In the genomic region with DNA sequence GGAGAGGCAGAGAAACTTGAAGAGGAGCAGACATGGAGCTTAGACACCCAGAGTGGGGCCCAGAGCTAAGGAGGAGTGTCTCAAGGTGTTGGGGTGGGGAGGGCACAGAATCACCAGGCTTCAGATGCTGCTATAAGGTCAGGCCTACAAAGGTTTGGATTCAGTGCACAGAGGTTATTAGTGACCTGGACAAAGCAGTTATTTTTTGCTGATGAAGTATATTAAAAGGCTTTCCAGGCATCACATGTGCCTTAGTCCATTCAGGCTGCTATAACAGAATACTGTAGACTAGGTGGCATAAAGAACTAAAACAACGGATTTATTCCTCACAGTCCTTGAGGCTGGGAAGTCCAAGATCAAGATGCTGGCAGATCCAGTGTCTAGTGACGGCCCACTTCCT, we compare ENCODE assay signal across 15 cellular contexts.
DNase-seq lines count a peak whose midpoint lies in the region; ATAC-seq, FAIRE-seq and TF ChIP-seq lines count a peak whose summit lies in the region.
"Had no signal": no experiment of that assay in that cellular context is flagged by ENCODE, and none has a peak within 500 bp of the region (broad histone marks: within the 10 kb centered on the region; RNA-seq: fewer than 3 reads in every experiment).

No MANE protein-coding gene starts in this region.

- H3K36me3 Mint-ChIP-seq in activated CD4-positive, alpha-beta T cell treated with anti-CD3 and anti-CD28 coated beads for 36 hours (ENCODE audit: low read depth) = no peaks in the 10 kb centered on the region
- peaks cover 7% of the 10 kb centered on the region for H3K36me3 Mint-ChIP-seq in activated naive CD8-positive, alpha-beta T cell
- peaks cover 4% of the 10 kb centered on the region for H3K36me3 Mint-ChIP-seq in activated naive CD8-positive, alpha-beta T cell treated with anti-CD3 and anti-CD28 coated beads for 36 hours
- no peaks in the 10 kb centered on the region for H3K36me3 Mint-ChIP-seq in stimulated activated effector memory CD8-positive, alpha-beta T cell treated with anti-CD3 and anti-CD28 coated beads, Interleukin-12 subunit alpha, Interleukin-12 subunit beta, amount 100 ng/mL, for 72 hours

- no peaks in the 10 kb centered on the region for H3K27me3 Mint-ChIP-seq in activated CD4-positive, alpha-beta T cell treated with anti-CD3 and anti-CD28 coated beads for 36 hours
- no peaks in the 10 kb centered on the region for H3K27me3 Mint-ChIP-seq in activated naive CD8-positive, alpha-beta T cell
- H3K27me3 Mint-ChIP-seq in activated naive CD8-positive, alpha-beta T cell treated with anti-CD3 and anti-CD28 coated beads for 36 hours = no peaks in the 10 kb centered on the region
- H3K27me3 Mint-ChIP-seq: CD4-positive, CD25-positive, alpha-beta regulatory T cell had no signal

- no peak for DNase-seq in activated CD4-positive, alpha-beta T cell treated with anti-CD3 and anti-CD28 coated beads for 36 hours
- DNase-seq in activated CD4-positive, alpha-beta T cell treated with anti-CD3 and anti-CD28 coated beads for 1 hour = no peak
- DNase-seq in activated naive CD8-positive, alpha-beta T cell treated with anti-CD3 and anti-CD28 coated beads for 36 hours = no peak
- DNase-seq in bronchial epithelial cell (ENCODE audit: low read depth) = no peak
- DNase-seq in stimulated activated effector memory CD8-positive, alpha-beta T cell treated with anti-CD3 and anti-CD28 coated beads, Interleukin-12 subunit alpha, Interleukin-12 subunit beta, amount 100 ng/mL, for 72 hours (ENCODE audit: low spot score in 2 of 2) = no peak
- DNase-seq in middle frontal gyrus (ENCODE audit: extremely low spot score, low spot score) = no peak
- DNase-seq in SKM-1 (lab: John Stamatoyannopoulos, UW; ENCODE audit: unreplicated experiment) = no peak
- DNase-seq: AML-193; CD4-positive, CD25-positive, alpha-beta regulatory T cell; DMS 273 treated with DMSO at 0.1 percent for 48 hours; HCEC 1CT had no signal

- H3K27ac Mint-ChIP-seq in activated CD4-positive, alpha-beta T cell treated with anti-CD3 and anti-CD28 coated beads for 36 hours = peak overlapping the region; percentile 0
- H3K27ac Mint-ChIP-seq in activated naive CD8-positive, alpha-beta T cell = peak overlapping the region; percentile 1
- no peak overlapping the region for H3K27ac Mint-ChIP-seq in activated naive CD8-positive, alpha-beta T cell treated with anti-CD3 and anti-CD28 coated beads for 36 hours
- H3K27ac Mint-ChIP-seq in stimulated activated effector memory CD8-positive, alpha-beta T cell treated with anti-CD3 and anti-CD28 coated beads, Interleukin-12 subunit alpha, Interleukin-12 subunit beta, amount 100 ng/mL, for 72 hours = peak overlapping the region; percentile 4

- no peaks in the 10 kb centered on the region for H3K9me3 Mint-ChIP-seq in activated CD4-positive, alpha-beta T cell treated with anti-CD3 and anti-CD28 coated beads for 36 hours (ENCODE audit: low read depth)
- no peaks in the 10 kb centered on the region for H3K9me3 Mint-ChIP-seq in activated naive CD8-positive, alpha-beta T cell (ENCODE audit: low read depth)
- H3K9me3 Mint-ChIP-seq in activated naive CD8-positive, alpha-beta T cell treated with anti-CD3 and anti-CD28 coated beads for 36 hours = no peaks in the 10 kb centered on the region
- no peaks in the 10 kb centered on the region for H3K9me3 Mint-ChIP-seq in stimulated activated effector memory CD8-positive, alpha-beta T cell treated with anti-CD3 and anti-CD28 coated beads, Interleukin-12 subunit alpha, Interleukin-12 subunit beta, amount 100 ng/mL, for 72 hours
- H3K9me3 Mint-ChIP-seq: CD4-positive, CD25-positive, alpha-beta regulatory T cell had no signal

- CTCF ChIA-PET in activated CD4-positive, alpha-beta T cell treated with anti-CD3 and anti-CD28 coated beads for 36 hours (lab: Charles Lee) = no interaction called here

- intact Hi-C loops in activated CD4-positive, alpha-beta T cell treated with anti-CD3 and anti-CD28 coated beads for 36 hours (cut with DNase I, micrococcal nuclease) = loop anchor here in 1 of 2 experiments (10.0 kb wide), 1 partner anchor 308 kb away; the partner anchor contains the start of gene NPPC

- peaks cover 1% of the 10 kb centered on the region for H3K36me3 ChIP-seq in bronchial epithelial cell (ENCODE audit: control insufficient read depth, insufficient read depth, low read length)
- H3K36me3 ChIP-seq: BLaER1 had no signal

- no peaks in the 10 kb centered on the region for H3K27me3 ChIP-seq in bronchial epithelial cell (ENCODE audit: control insufficient read depth, insufficient read depth, low read length)
- H3K27me3 ChIP-seq: BLaER1 had no signal

- no peak for ATAC-seq in activated CD4-positive, alpha-beta T cell treated with anti-CD3 and anti-CD28 coated beads for 36 hours
- ATAC-seq in stimulated activated effector memory CD8-positive, alpha-beta T cell treated with anti-CD3 and anti-CD28 coated beads, Interleukin-12 subunit alpha, Interleukin-12 subunit beta, amount 100 ng/mL, for 72 hours = no peak
- ATAC-seq: GM12878 had no signal

- no peak for TF ChIP-seq CTCF in bronchial epithelial cell (IDR thresholded peaks at IDR 0.05; ENCODE audit: insufficient read depth, low read length, severe bottlenecking)

- FAIRE-seq in bronchial epithelial cell (lab: Jason Lieb, UNC) = peak; percentile 13
- FAIRE-seq: GM12878, GM18507 had no signal

- peaks cover 38% of the 10 kb centered on the region for H3K4me1 Mint-ChIP-seq in activated CD4-positive, alpha-beta T cell treated with anti-CD3 and anti-CD28 coated beads for 36 hours
- H3K4me1 Mint-ChIP-seq in activated naive CD8-positive, alpha-beta T cell (ENCODE audit: low read depth) = peaks cover 33% of the 10 kb centered on the region
- peaks cover 33% of the 10 kb centered on the region for H3K4me1 Mint-ChIP-seq in activated naive CD8-positive, alpha-beta T cell treated with anti-CD3 and anti-CD28 coated beads for 36 hours
- H3K4me1 Mint-ChIP-seq in stimulated activated effector memory CD8-positive, alpha-beta T cell treated with anti-CD3 and anti-CD28 coated beads, Interleukin-12 subunit alpha, Interleukin-12 subunit beta, amount 100 ng/mL, for 72 hours = peaks cover 26% of the 10 kb centered on the region

- POLR2A ChIA-PET in activated CD4-positive, alpha-beta T cell treated with anti-CD3 and anti-CD28 coated beads for 36 hours (lab: Charles Lee) = no interaction called here

- H3K4me3 Mint-ChIP-seq in activated CD4-positive, alpha-beta T cell treated with anti-CD3 and anti-CD28 coated beads for 36 hours = no peak overlapping the region
- H3K4me3 Mint-ChIP-seq in activated naive CD8-positive, alpha-beta T cell = no peak overlapping the region
- H3K4me3 Mint-ChIP-seq in activated naive CD8-positive, alpha-beta T cell treated with anti-CD3 and anti-CD28 coated beads for 36 hours = no peak overlapping the region
- H3K4me3 Mint-ChIP-seq in stimulated activated effector memory CD8-positive, alpha-beta T cell treated with anti-CD3 and anti-CD28 coated beads, Interleukin-12 subunit alpha, Interleukin-12 subunit beta, amount 100 ng/mL, for 72 hours = no peak overlapping the region
- H3K4me3 Mint-ChIP-seq: CD4-positive, CD25-positive, alpha-beta regulatory T cell had no signal

- H3K4me3 ChIP-seq in bronchial epithelial cell (ENCODE audit: low read depth, low read length) = no peak overlapping the region
- H3K4me3 ChIP-seq: BLaER1, GM12878 had no signal
